Comparison of ENCODE assay signal across 18 cellular contexts in genomic region chr5:36252722-36253340, GRCh38. TPM values are rescaled to one million over a fixed set of nuclear protein-coding genes. Genes with fewer than 3 reads are reported as not detected.
DNase-seq lines count a peak whose midpoint lies in the region; ATAC-seq and TF ChIP-seq lines count a peak whose summit lies in the region.
"Had no signal": no experiment of that assay in that cellular context is flagged by ENCODE, and none has a peak within 500 bp of the region (broad histone marks: within the 10 kb centered on the region; RNA-seq: fewer than 3 reads in every experiment).

No MANE protein-coding gene starts in this region.

- no peak overlapping the region for H3K9ac ChIP-seq in rectal smooth muscle tissue (ENCODE audit: low read length)
- H3K9ac ChIP-seq: parathyroid adenoma had no signal

- H3K36me3 ChIP-seq in heart right ventricle (no peaks in the 10 kb centered on the region), rectal smooth muscle tissue (ENCODE audit: control insufficient read depth, insufficient read depth, low read length) (no peaks in the 10 kb centered on the region), spleen (no peaks in the 10 kb centered on the region)
- H3K36me3 ChIP-seq: upper lobe of right lung had no signal

- DNase-seq in Ammon's horn (ENCODE audit: low spot score) (peak; percentile 71), cardiac fibroblast (ENCODE audit: low read depth in 2 of 2) (peak; percentile 51 to 63), heart right ventricle (no peak), spleen (no peak), SHP77 (lab: John Stamatoyannopoulos, UW) (no peak)
- DNase-seq: activated B cell treated with CpG ODN at 0.5 μM for 24 hours; activated naive CD4-positive, alpha-beta T cell; Caco-2; erythroblast; NCI-H1930; NCI-H748 treated with DMSO at 0.1 percent for 48 hours; stimulated activated CD4-positive, alpha-beta T cell treated with anti-CD3 and anti-CD28 coated beads, Interleukin-2, amount 100 ng/mL, for 24 hours; T-helper 1 cell; upper lobe of right lung had no signal

- H3K27ac ChIP-seq in heart right ventricle: peak overlapping the region in 2 of 10 donors; percentile 9 to 16
- peak overlapping the region; percentile 66 for H3K27ac ChIP-seq in rectal smooth muscle tissue (ENCODE audit: low read depth, low read length)
- H3K27ac ChIP-seq in spleen: no peak overlapping the region
- H3K27ac ChIP-seq: parathyroid adenoma, upper lobe of right lung had no signal

- ATAC-seq in heart right ventricle (peak in 6 of 8 donors; percentile 47 to 84 (median 76)), HG02610 (IDR thresholded peaks at IDR 0.05; ENCODE audit: unreplicated experiment) (no peak), HG02970 (IDR thresholded peaks at IDR 0.05; ENCODE audit: low FRiP score, unreplicated experiment) (no peak)
- ATAC-seq: upper lobe of right lung had no signal

- no peak for TF ChIP-seq POLR2A in spleen (IDR thresholded peaks at IDR 0.05)

- 74 to 79% methylated on average over 3 of the region's 3 CpGs for WGBS in heart right ventricle, 2 donors
- 68 to 79% (median 76%) methylated on average over 3 of the region's 3 CpGs for WGBS in spleen, 5 donors

- H3K27me3 ChIP-seq in heart right ventricle: no peaks in the 10 kb centered on the region
- no peaks in the 10 kb centered on the region for H3K27me3 ChIP-seq in rectal smooth muscle tissue (ENCODE audit: control insufficient read depth, insufficient read depth, low read length)
- no peaks in the 10 kb centered on the region for H3K27me3 ChIP-seq in spleen (replicated peaks in 1 of 7)
- H3K27me3 ChIP-seq: upper lobe of right lung had no signal

- no peak overlapping the region for H3K4me3 ChIP-seq in cardiac fibroblast (replicated peaks in 1 of 2; ENCODE audit: low read depth in 2 of 2, low read length in 2 of 2)
- H3K4me3 ChIP-seq in heart right ventricle: no peak overlapping the region
- no peak overlapping the region for H3K4me3 ChIP-seq in rectal smooth muscle tissue (ENCODE audit: low read length)
- no peak overlapping the region for H3K4me3 ChIP-seq in spleen
- H3K4me3 ChIP-seq: upper lobe of right lung had no signal

- H3K4me1 ChIP-seq in heart right ventricle (peaks cover 0 to 7% (median 0%) of the 10 kb centered on the region in 9 donors), rectal smooth muscle tissue (ENCODE audit: control insufficient read depth, insufficient read depth, low read length) (peaks cover 4% of the 10 kb centered on the region), spleen (no peaks in the 10 kb centered on the region)
- H3K4me1 ChIP-seq: Caco-2, parathyroid adenoma, upper lobe of right lung had no signal

- TF ChIP-seq CTCF in cardiac fibroblast (IDR thresholded peaks at IDR 0.05; ENCODE audit: low read depth, low read length) (no peak), heart right ventricle (IDR thresholded peaks at IDR 0.05) (no peak), spleen (IDR thresholded peaks at IDR 0.05 in 8 of 11, conservative IDR thresholded peaks at IDR 0.05 in 3 of 11) (no peak)

- intact Hi-C loops in heart right ventricle (cut with DNase I) (no loop called here), spleen (cut with DNase I; ENCODE audit: low total_unique reads) (no loop called here)

- H3K9me3 ChIP-seq in heart right ventricle: no peaks in the 10 kb centered on the region
- no peaks in the 10 kb centered on the region for H3K9me3 ChIP-seq in spleen
- H3K9me3 ChIP-seq: Caco-2, upper lobe of right lung had no signal

RNA-seq across cellular contexts. Expression of gene NADK2, which starts 11.1 kb away (rescaled TPM):
- total RNA-seq in heart right ventricle (10 to 100 TPM; 35.7 to 53.5 (median 38.9) TPM), spleen (10 to 100 TPM; 14.7 to 21.8 (median 18.5) TPM)
- polyA plus RNA-seq in heart right ventricle (10 to 100 TPM in 1 of 2 donors, 1 to 10 TPM in 1; 9.8 to 15.4 TPM), spleen (1 to 10 TPM; 5.3 to 7.3 (median 5.5) TPM)

RNA-seq across cellular contexts. Expression of gene RANBP3L, which starts 48.9 kb away (rescaled TPM):
- total RNA-seq in heart right ventricle: under 1 TPM in 9 of 10 donors, not detected in 1; 0.39 to 0.92 (median 0.57) TPM
- under 1 TPM; 0.09 to 0.44 TPM for polyA plus RNA-seq in heart right ventricle
- under 1 TPM in 1 of 7 donors, not detected in 6; 0.97 TPM for total RNA-seq in spleen
- under 1 TPM; 0.02 to 0.10 (median 0.07) TPM for polyA plus RNA-seq in spleen

Comparison
In these comparisons a context has a peak if more than half of its experiments do, and no peak if none do; other contexts are left out.
1. DNase-seq: peak in Ammon's horn (single experiment) and cardiac fibroblast (2 of 2); none in heart right ventricle (0 of 2), spleen (single experiment) and SHP77 (0 of 2).
2. ATAC-seq: peak in heart right ventricle (6 of 8); none in HG02610 (single experiment) and HG02970 (single experiment).